17 cellular contexts compared by ENCODE assay signal in the genomic region with DNA sequence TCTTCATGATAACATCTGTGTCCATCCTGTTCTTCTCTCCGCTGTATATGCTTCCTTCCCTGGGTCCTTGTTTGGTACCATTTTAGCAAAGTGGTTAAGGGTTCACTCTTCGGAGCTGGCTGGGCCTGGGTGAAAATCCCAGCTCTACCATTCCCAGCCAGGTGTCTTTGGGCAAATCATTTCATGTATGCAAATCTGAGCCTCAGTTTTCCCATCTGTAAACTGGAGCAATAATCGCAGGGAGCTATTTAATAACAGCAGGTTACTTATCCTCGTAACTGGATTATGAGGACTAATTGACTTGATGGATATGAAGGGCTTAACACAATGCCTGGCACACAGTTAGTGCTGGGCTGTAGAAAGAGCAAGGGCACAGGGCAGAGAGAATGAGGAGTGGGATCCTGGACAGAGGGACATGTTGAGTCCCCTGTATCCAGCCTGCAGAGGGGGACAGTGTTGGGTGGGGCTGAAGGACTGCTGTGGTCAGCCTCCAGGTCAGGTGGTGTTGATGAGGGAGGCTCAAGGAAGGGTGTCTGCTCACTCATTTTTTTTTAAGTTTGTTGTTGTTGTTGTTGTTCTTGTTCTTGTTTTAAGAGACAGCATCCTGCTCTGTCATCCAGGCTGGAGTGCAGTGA. TPM values are rescaled to one million over a fixed set of nuclear protein-coding genes. Genes with fewer than 3 reads are reported as not detected.
DNase-seq lines count a peak whose midpoint lies in the region; ATAC-seq and TF ChIP-seq lines count a peak whose summit lies in the region.
"Had no signal": no experiment of that assay in that cellular context is flagged by ENCODE, and none has a peak within 500 bp of the region (broad histone marks: within the 10 kb centered on the region; RNA-seq: fewer than 3 reads in every experiment).

No MANE protein-coding gene starts in this region.

- no peaks in the 10 kb centered on the region for H3K36me3 ChIP-seq in aorta (ENCODE audit: control insufficient read depth in 1 of 2, insufficient read depth in 2 of 2, low read length in 1 of 2)
- H3K36me3 ChIP-seq: esophagus muscularis mucosa, lower lobe of right lung had no signal

- no peaks in the 10 kb centered on the region for H3K27me3 ChIP-seq in aorta (ENCODE audit: control insufficient read depth in 1 of 2, insufficient read depth in 2 of 2, low read length in 1 of 2)

- 93 to 94% methylated on average over 4 of the region's 4 CpGs for WGBS in aorta, 2 donors

- peaks cover 1 to 21% of the 10 kb centered on the region in 2 donors for H3K36me3 Mint-ChIP-seq in activated T-cell treated with anti-CD3 and anti-CD28 coated beads, Interleukin-2, amount 50 U/mL, for 72 hours (ENCODE audit: insufficient read depth in 2 of 2)
- H3K36me3 Mint-ChIP-seq in activated B cell treated with CpG ODN at 0.5 μM for 24 hours (ENCODE audit: low read depth) (peaks cover 25% of the 10 kb centered on the region), Calu3 (ENCODE audit: insufficient read depth, unreplicated experiment) (no peaks in the 10 kb centered on the region)
- H3K36me3 Mint-ChIP-seq in effector memory CD8-positive, alpha-beta T cell (ENCODE audit: insufficient read depth) = peaks cover 30% of the 10 kb centered on the region
- H3K36me3 Mint-ChIP-seq: brain had no signal

- intact Hi-C loops in activated B cell treated with CpG ODN at 0.5 μM for 24 hours (cut with micrococcal nuclease) (loop anchor here (1.0 kb wide), 1 partner anchor 11 kb away; no protein-coding TSS in a partner anchor), aorta (cut with DNase I) (no loop called here), Calu3 (cut with micrococcal nuclease; ENCODE audit: unreplicated experiment) (no loop called here)

- H3K27ac Mint-ChIP-seq in activated T-cell treated with anti-CD3 and anti-CD28 coated beads, Interleukin-2, amount 50 U/mL, for 72 hours = peak overlapping the region; percentile 42
- H3K27ac Mint-ChIP-seq in activated B cell treated with CpG ODN at 0.5 μM for 24 hours = peak overlapping the region; percentile 91
- H3K27ac Mint-ChIP-seq in effector memory CD8-positive, alpha-beta T cell = peak overlapping the region; percentile 87 to 95
- no peak overlapping the region for H3K27ac Mint-ChIP-seq in Calu3 (ENCODE audit: unreplicated experiment)
- H3K27ac Mint-ChIP-seq: nephron progenitor cell had no signal

- peaks cover 64% of the 10 kb centered on the region for H3K4me1 Mint-ChIP-seq in activated T-cell treated with anti-CD3 and anti-CD28 coated beads, Interleukin-2, amount 50 U/mL, for 72 hours (ENCODE audit: low read depth)
- H3K4me1 Mint-ChIP-seq in activated B cell treated with CpG ODN at 0.5 μM for 24 hours = peaks cover 93% of the 10 kb centered on the region
- H3K4me1 Mint-ChIP-seq in effector memory CD8-positive, alpha-beta T cell (ENCODE audit: low read depth in 2 of 2) = peaks cover 54 to 74% of the 10 kb centered on the region in 2 donors
- no peaks in the 10 kb centered on the region for H3K4me1 Mint-ChIP-seq in Calu3 (ENCODE audit: low read depth, unreplicated experiment)
- H3K4me1 Mint-ChIP-seq: brain, nephron progenitor cell had no signal

- no peaks in the 10 kb centered on the region for H3K9me3 ChIP-seq in aorta (ENCODE audit: control insufficient read depth, low read length)
- H3K9me3 ChIP-seq: esophagus muscularis mucosa, lower lobe of right lung had no signal

- TF ChIP-seq CTCF in activated B cell treated with CpG ODN at 0.5 μM for 24 hours (IDR thresholded peaks at IDR 0.05) (no peak), Calu3 (IDR thresholded peaks at IDR 0.05; ENCODE audit: unreplicated experiment) (no peak)

- no peak for ATAC-seq in activated T-cell treated with anti-CD3 and anti-CD28 coated beads, Interleukin-2, amount 50 U/mL, for 72 hours (replicated peaks in 1 of 2)
- no peak for ATAC-seq in activated B cell treated with CpG ODN at 0.5 μM for 24 hours (ENCODE audit: low read depth)
- no peak for ATAC-seq in effector memory CD8-positive, alpha-beta T cell (replicated peaks)
- ATAC-seq in aorta (ENCODE audit: low FRiP score) = no peak
- ATAC-seq: lower lobe of right lung had no signal

- no TSS peak for BruUV-seq in Calu3 (replicated peaks; lab: Mats Ljungman, UMichigan)

- DNase-seq in activated T-cell treated with anti-CD3 and anti-CD28 coated beads, Interleukin-2, amount 50 U/mL, for 72 hours = no peak
- no peak for DNase-seq in activated T-cell treated with anti-CD3 and anti-CD28 coated beads for 4 hours
- no peak for DNase-seq in activated B cell treated with CpG ODN at 0.5 μM for 24 hours
- DNase-seq in effector memory CD8-positive, alpha-beta T cell = no peak
- DNase-seq in aorta = no peak
- no peak for DNase-seq in Calu3
- DNase-seq in central memory CD4-positive, alpha-beta T cell = no peak
- DNase-seq: activated gamma-delta T cell treated with Interleukin-2 at 50 U/mL for 16 hours; GDM1; H7; Kasumi-1; lower lobe of right lung; nephron progenitor cell; stimulated activated naive CD4-positive, alpha-beta T cell had no signal

- CTCF ChIA-PET in activated B cell treated with CpG ODN at 0.5 μM for 24 hours (lab: Charles Lee) = interaction anchor here (1.0 to 6.3 kb wide), 4 partner anchors 10 to 75 kb away, joined by 3 to 48 read pairs (median 3); no protein-coding TSS in a partner anchor
- CTCF ChIA-PET in Calu3 (lab: Charles Lee) = interaction anchor here (0.6 to 0.8 kb wide), 3 partner anchors 11 to 125 kb away, joined by 3 read pairs; no protein-coding TSS in a partner anchor

- H3K4me3 Mint-ChIP-seq in activated T-cell treated with anti-CD3 and anti-CD28 coated beads, Interleukin-2, amount 50 U/mL, for 72 hours = peak overlapping the region in 1 of 2 donors; percentile 14
- H3K4me3 Mint-ChIP-seq in activated B cell treated with CpG ODN at 0.5 μM for 24 hours (peak overlapping the region; percentile 81), Calu3 (ENCODE audit: low read depth, unreplicated experiment) (no peak overlapping the region)
- H3K4me3 Mint-ChIP-seq in effector memory CD8-positive, alpha-beta T cell = peak overlapping the region; percentile 37 to 56
- H3K4me3 Mint-ChIP-seq: nephron progenitor cell had no signal

- H3K9me3 Mint-ChIP-seq in activated T-cell treated with anti-CD3 and anti-CD28 coated beads, Interleukin-2, amount 50 U/mL, for 72 hours = no peaks in the 10 kb centered on the region
- H3K9me3 Mint-ChIP-seq in activated B cell treated with CpG ODN at 0.5 μM for 24 hours = no peaks in the 10 kb centered on the region
- H3K9me3 Mint-ChIP-seq in effector memory CD8-positive, alpha-beta T cell = no peaks in the 10 kb centered on the region
- H3K9me3 Mint-ChIP-seq in Calu3 (ENCODE audit: low read depth, unreplicated experiment) = no peaks in the 10 kb centered on the region
- H3K9me3 Mint-ChIP-seq: nephron progenitor cell had no signal

- H3K4me3 ChIP-seq in aorta (ENCODE audit: low read length in 2 of 2) = no peak overlapping the region
- H3K4me3 ChIP-seq: esophagus muscularis mucosa, lower lobe of right lung had no signal

- no peaks in the 10 kb centered on the region for H3K27me3 Mint-ChIP-seq in activated T-cell treated with anti-CD3 and anti-CD28 coated beads, Interleukin-2, amount 50 U/mL, for 72 hours (ENCODE audit: low read depth)
- H3K27me3 Mint-ChIP-seq in activated B cell treated with CpG ODN at 0.5 μM for 24 hours (no peaks in the 10 kb centered on the region), Calu3 (ENCODE audit: unreplicated experiment) (peaks cover 66% of the 10 kb centered on the region)
- no peaks in the 10 kb centered on the region for H3K27me3 Mint-ChIP-seq in effector memory CD8-positive, alpha-beta T cell

- peak overlapping the region; percentile 95 for H3K27ac ChIP-seq in temporal lobe (ENCODE audit: low read depth, low read length)
- H3K27ac ChIP-seq in aorta (ENCODE audit: low read depth in 1 of 2, low read length in 2 of 2) = no peak overlapping the region
- H3K27ac ChIP-seq: esophagus muscularis mucosa, lower lobe of right lung had no signal

- POLR2A ChIA-PET in activated B cell treated with CpG ODN at 0.5 μM for 24 hours (lab: Charles Lee) = interaction anchor here (1.1 to 16.2 kb wide), 6 partner anchors 9 to 73 kb away, joined by 3 to 268 read pairs (median 52); partner anchors contain the start of gene PPP1R16B

- H3K4me1 ChIP-seq in aorta (ENCODE audit: control insufficient read depth in 1 of 2, insufficient read depth in 2 of 2, low read length in 2 of 2) = no peaks in the 10 kb centered on the region

RNA-seq across cellular contexts. Expression of gene FAM83D, which starts 44.3 kb away (rescaled TPM):
- 10 to 100 TPM; 10.4 to 10.5 TPM for total RNA-seq in activated T-cell treated with anti-CD3 and anti-CD28 coated beads, Interleukin-2, amount 50 U/mL, for 72 hours
- total RNA-seq in activated B cell treated with CpG ODN at 0.5 μM for 24 hours (0.93 and 1.2 TPM in 2 replicates), temporal lobe (2.0 TPM), aorta (1 to 10 TPM; 3.4 to 6.1 TPM), Calu3 (2022) (73.0 and 84.0 TPM in 2 replicates)
- polyA plus RNA-seq in aorta = 1 to 10 TPM; 1.1 to 2.7 TPM
